21 cellular contexts compared by ENCODE assay signal in the genomic region with DNA sequence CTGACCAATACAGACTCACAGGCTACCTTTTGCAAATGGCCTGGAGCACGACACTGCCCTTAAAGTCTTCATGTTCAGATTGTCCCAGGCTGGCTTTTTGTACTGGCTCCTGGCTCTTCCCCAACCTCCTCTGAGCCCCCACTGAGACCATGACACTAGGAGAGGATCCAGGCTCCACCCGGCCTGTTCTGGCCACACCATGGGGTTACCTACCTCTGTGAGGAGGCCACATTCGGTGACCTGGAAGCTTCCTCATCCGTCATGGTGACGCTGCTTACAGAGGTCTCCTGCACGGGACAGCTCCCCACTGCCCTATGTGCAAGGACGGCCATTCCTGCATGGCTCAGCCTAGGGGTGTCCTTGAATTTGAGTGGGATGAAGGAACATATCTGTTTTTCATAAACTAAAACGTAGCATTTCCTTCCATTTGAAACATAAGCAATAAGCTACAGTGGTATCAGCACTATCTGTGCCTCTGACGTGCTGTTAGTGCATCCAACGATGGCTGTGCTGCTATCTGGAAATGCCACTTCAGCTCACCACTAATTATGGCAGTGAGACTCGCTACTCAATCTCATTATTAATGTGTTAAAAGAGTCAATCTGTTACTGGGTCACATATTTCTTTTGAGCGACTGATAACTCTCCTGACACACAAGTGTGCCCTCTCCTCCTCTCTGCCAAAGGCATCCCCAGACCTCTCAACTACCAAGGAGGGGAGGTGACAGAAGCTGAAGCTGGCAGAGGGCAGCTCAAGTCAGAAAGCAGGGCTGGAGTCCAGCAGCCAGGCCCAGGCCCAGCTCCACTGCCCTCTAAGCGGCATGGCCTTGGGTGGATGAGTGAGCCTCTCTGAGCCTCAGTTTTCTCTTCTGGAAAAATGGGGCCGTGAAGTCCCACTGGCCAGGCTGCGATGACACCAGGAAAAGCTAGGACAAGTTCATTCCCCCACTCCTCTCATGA. TPM values are rescaled to one million over a fixed set of nuclear protein-coding genes. Genes with fewer than 3 reads are reported as not detected.
A peak's percentile ranks its signal among the peaks of the same experiment; 100 is the strongest.
DNase-seq lines count a peak whose midpoint lies in the region; ATAC-seq and TF ChIP-seq lines count a peak whose summit lies in the region.
"Had no signal": no experiment of that assay in that cellular context is flagged by ENCODE, and none has a peak within 500 bp of the region (broad histone marks: within the 10 kb centered on the region; RNA-seq: fewer than 3 reads in every experiment).

No MANE protein-coding gene starts in this region.

- H3K27me3 ChIP-seq in endodermal cell (ENCODE audit: control insufficient read depth, insufficient read depth, low read length, poor library complexity, severe bottlenecking) (no peaks in the 10 kb centered on the region), neutrophil (no peaks in the 10 kb centered on the region)
- H3K27me3 ChIP-seq: colonic mucosa had no signal

- H3K27me3 Mint-ChIP-seq in CD14-positive monocyte (ENCODE audit: low read depth in 3 of 3) (peaks cover 0 to 5% (median 0%) of the 10 kb centered on the region in 3 donors), endodermal cell (ENCODE audit: insufficient read depth) (no peaks in the 10 kb centered on the region)
- H3K27me3 Mint-ChIP-seq: activated CD4-positive, alpha-beta T cell treated with anti-CD3 and anti-CD28 coated beads, Interleukin-2, amount 10 ng/mL, durations not matched to agents 7 days and 5 days; naive thymus-derived CD8-positive, alpha-beta T cell; progenitor cell of endocrine pancreas had no signal

- no peak overlapping the region for H3K4me3 Mint-ChIP-seq in CD14-positive monocyte
- H3K4me3 Mint-ChIP-seq in endodermal cell: no peak overlapping the region
- H3K4me3 Mint-ChIP-seq: activated CD4-positive, alpha-beta T cell treated with anti-CD3 and anti-CD28 coated beads, Interleukin-2, amount 10 ng/mL, durations not matched to agents 7 days and 5 days; activated naive CD4-positive, alpha-beta T cell treated with anti-CD3 and anti-CD28 coated beads for 36 hours had no signal

- H3K4me1 Mint-ChIP-seq in CD14-positive monocyte (peaks cover 78% of the 10 kb centered on the region), endodermal cell (peaks cover 30% of the 10 kb centered on the region)

- intact Hi-C loops in CD14-positive monocyte (cut with micrococcal nuclease): no loop called here

- peak overlapping the region in 6 of 7 donors; percentile 7 to 68 (median 56) for H3K27ac Mint-ChIP-seq in CD14-positive monocyte
- peak overlapping the region; percentile 44 for H3K27ac Mint-ChIP-seq in endodermal cell
- H3K27ac Mint-ChIP-seq: activated CD4-positive, alpha-beta T cell treated with anti-CD3 and anti-CD28 coated beads, Interleukin-2, amount 10 ng/mL, durations not matched to agents 7 days and 5 days; activated naive CD4-positive, alpha-beta T cell treated with anti-CD3 and anti-CD28 coated beads for 36 hours; progenitor cell of endocrine pancreas had no signal

- H3K4me1 ChIP-seq in HEK293 (ENCODE audit: control insufficient read depth, insufficient read depth, low read length) (peaks cover 10% of the 10 kb centered on the region), endodermal cell (ENCODE audit: control insufficient read depth, insufficient read depth, low read length) (no peaks in the 10 kb centered on the region), neutrophil (ENCODE audit: control insufficient read depth in 1 of 2, insufficient read depth in 1 of 2, low read depth in 1 of 2, low read length in 1 of 2) (peaks cover 60 to 92% of the 10 kb centered on the region in 2 experiments)

- DNase-seq in CD14-positive monocyte (ENCODE audit: low spot score) (no peak), endodermal cell (no peak), kidney glomerular epithelial cell (lab: John Stamatoyannopoulos, UW) (no peak), UCSD-AML1 (lab: John Stamatoyannopoulos, UW; ENCODE audit: unreplicated experiment) (no peak)
- no peak for DNase-seq in stimulated activated CD4-positive, alpha-beta T cell treated with anti-CD3 and anti-CD28 coated beads, Interleukin-15, amount 100 ng/mL, for 24 hours
- DNase-seq: activated CD4-positive, alpha-beta T cell treated with anti-CD3 and anti-CD28 coated beads, Interleukin-2, amount 10 ng/mL, durations not matched to agents 7 days and 5 days; activated naive CD4-positive, alpha-beta T cell treated with anti-CD3 and anti-CD28 coated beads for 36 hours; activated T-cell treated with anti-CD3 and anti-CD28 coated beads for 4 hours; Calu3; colonic mucosa; hippocampal formation; islet precursor cell; mesendoderm; naive thymus-derived CD8-positive, alpha-beta T cell; NCI-H510A treated with DMSO at 0.1 percent for 48 hours; RPMI8226 had no signal

- H3K27ac ChIP-seq in HEK293 (ENCODE audit: extremely low read depth, low read depth, low read length) (no peak overlapping the region), endodermal cell (ENCODE audit: low read depth, low read length) (no peak overlapping the region), neutrophil (peak overlapping the region; percentile 49)
- H3K27ac ChIP-seq: colonic mucosa, thoracic aorta had no signal

- no peak for ATAC-seq in GM21723 (IDR thresholded peaks at IDR 0.05; ENCODE audit: unreplicated experiment)
- ATAC-seq: naive thymus-derived CD8-positive, alpha-beta T cell had no signal

- H3K36me3 ChIP-seq in HEK293 (ENCODE audit: control insufficient read depth in 2 of 2, insufficient read depth in 1 of 2, low read length in 2 of 2) (no peaks in the 10 kb centered on the region), endodermal cell (ENCODE audit: control insufficient read depth, insufficient read depth, low read length) (no peaks in the 10 kb centered on the region), neutrophil (no peaks in the 10 kb centered on the region)
- H3K36me3 ChIP-seq: colonic mucosa, thoracic aorta had no signal

- H3K9ac ChIP-seq in endodermal cell (ENCODE audit: extremely low read depth, low read length, poor library complexity, severe bottlenecking): no peak overlapping the region

- POLR2A ChIA-PET in HEK293 (lab: Yijun Ruan, JAX): interaction anchor here (0.6 kb wide), 1 partner anchor 65 kb away, joined by 4 read pairs; no protein-coding TSS in a partner anchor

- H3K9me3 ChIP-seq in HEK293 (ENCODE audit: control insufficient read depth, insufficient read depth, low read depth, low read length) (no peaks in the 10 kb centered on the region), endodermal cell (ENCODE audit: control insufficient read depth, low read length) (no peaks in the 10 kb centered on the region), neutrophil (no peaks in the 10 kb centered on the region)
- H3K9me3 ChIP-seq: colonic mucosa, thoracic aorta had no signal

- H3K9me3 Mint-ChIP-seq in CD14-positive monocyte (no peaks in the 10 kb centered on the region), endodermal cell (peaks cover 1% of the 10 kb centered on the region)
- H3K9me3 Mint-ChIP-seq: activated CD4-positive, alpha-beta T cell treated with anti-CD3 and anti-CD28 coated beads, Interleukin-2, amount 10 ng/mL, durations not matched to agents 7 days and 5 days; activated naive CD4-positive, alpha-beta T cell treated with anti-CD3 and anti-CD28 coated beads for 36 hours; naive thymus-derived CD8-positive, alpha-beta T cell had no signal

- H3K36me3 Mint-ChIP-seq in CD14-positive monocyte (peaks cover 23 to 33% of the 10 kb centered on the region in 2 donors), endodermal cell (ENCODE audit: low read depth) (peaks cover 4% of the 10 kb centered on the region)

- H3K4me3 ChIP-seq in HEK293 (ENCODE audit: low read depth, low read length): no peak overlapping the region
- no peak overlapping the region for H3K4me3 ChIP-seq in endodermal cell (ENCODE audit: low read length)
- no peak overlapping the region for H3K4me3 ChIP-seq in neutrophil (ENCODE audit: low read depth in 1 of 2, low read length in 1 of 2)
- H3K4me3 ChIP-seq: colonic mucosa, thoracic aorta had no signal

- 92% methylated on average over 13 to 15 of the region's 15 CpGs for WGBS in endodermal cell (ENCODE audit: insufficient coverage in 1 of 2, insufficient read length in 1 of 2), 2 experiments

- CTCF ChIA-PET in HEK293 (lab: Yijun Ruan, JAX): interaction anchor here (0.6 to 1.4 kb wide), 7 partner anchors 10 to 1011 kb away, joined by 3 to 5 read pairs (median 4); partner anchors contain the start of gene REX1BD

- TF ChIP-seq CTCF in CD14-positive monocyte (IDR thresholded peaks at IDR 0.05): no peak
- TF ChIP-seq CTCF in HEK293 (tag by site-specific recombination; IDR thresholded peaks at IDR 0.05): no peak
- no peak for TF ChIP-seq CTCF in endodermal cell (conservative IDR thresholded peaks at IDR 0.05)
- TF ChIP-seq CTCF in neutrophil (IDR thresholded peaks at IDR 0.05): no peak

TF ChIP-seq in HEK293, 187 proteins besides CTCF, POLR2A, EP300 and RAD21 (continues in another document):
- peak; percentile 64 for TF ChIP-seq GLIS1 (tag by site-specific recombination; IDR thresholded peaks at IDR 0.05)
- no peak for TF ChIP-seq ZBTB8A (tag by site-specific recombination; IDR thresholded peaks at IDR 0.05)
- TF ChIP-seq ZNF416 (tag by site-specific recombination; IDR thresholded peaks at IDR 0.05): no peak
- TF ChIP-seq ZIC2 (tag by site-specific recombination; IDR thresholded peaks at IDR 0.05): peak; percentile 70; the same call in 1 of the 2 replicates
- no peak for TF ChIP-seq ZNF302 (tag by site-specific recombination; IDR thresholded peaks at IDR 0.05; ENCODE audit: low read depth)
- TF ChIP-seq ZNF132 (tag by site-specific recombination; IDR thresholded peaks at IDR 0.05; ENCODE audit: borderline replicate concordance): no peak
- no peak for TF ChIP-seq ZFP69B (tag by site-specific recombination; IDR thresholded peaks at IDR 0.05)
- no peak for TF ChIP-seq ZNF354C (tag by site-specific recombination; IDR thresholded peaks at IDR 0.05; ENCODE audit: borderline replicate concordance, low read depth)
- no peak for TF ChIP-seq ZNF610 (tag by site-specific recombination; IDR thresholded peaks at IDR 0.05; ENCODE audit: borderline replicate concordance)

RNA-seq across cellular contexts. Expression of gene ELL, which starts 29.6 kb away (rescaled TPM):
- polyA plus RNA-seq in CD14-positive monocyte: 10 to 100 TPM; 12.2 to 12.6 TPM
- 10 to 100 TPM; 10.9 to 15.4 TPM for total RNA-seq in endodermal cell
- 7.1 TPM for polyA plus RNA-seq in endodermal cell (2013, experiment 1 of 2)
- polyA plus RNA-seq in endodermal cell (2013, experiment 2 of 2): 6.6 TPM

RNA-seq across cellular contexts. Expression of gene FKBP8, which starts 51.1 kb away (rescaled TPM):
- 10 to 100 TPM; 78.0 to 81.2 TPM for polyA plus RNA-seq in CD14-positive monocyte
- total RNA-seq in endodermal cell: 100 to 1,000 TPM; 277 to 336 TPM
- 178 TPM for polyA plus RNA-seq in endodermal cell (2013, experiment 1 of 2)
- 167 TPM for polyA plus RNA-seq in endodermal cell (2013, experiment 2 of 2)

RNA-seq across cellular contexts. Expression of gene ISYNA1, which starts 54.3 kb away (rescaled TPM):
- polyA plus RNA-seq in CD14-positive monocyte: not detected
- 100 to 1,000 TPM; 156 to 212 TPM for total RNA-seq in endodermal cell
- 502 TPM for polyA plus RNA-seq in endodermal cell (2013, experiment 1 of 2)
- 458 TPM for polyA plus RNA-seq in endodermal cell (2013, experiment 2 of 2)
